In genomic region chr2:171798156-171798815, GRCh38 we compare ENCODE assay signal across 10 cellular contexts.
DNase-seq lines count a peak whose midpoint lies in the region; ATAC-seq and TF ChIP-seq lines count a peak whose summit lies in the region.
"Had no signal": no experiment of that assay in that cellular context is flagged by ENCODE, and none has a peak within 500 bp of the region (broad histone marks: within the 10 kb centered on the region; RNA-seq: fewer than 3 reads in every experiment).

No MANE protein-coding gene starts in this region.

- RAD21 ChIA-PET in HCT116 (lab: Charles Lee; ENCODE audit: low non-redundant PET in 1 of 2, low total read pairs in 2 of 2, uncharacterized antibody in 2 of 2, unreplicated experiment in 2 of 2), result no interaction called here

- CTCF ChIA-PET in HCT116 (lab: Charles Lee), result no interaction called here
- CTCF ChIA-PET in activated CD4-positive, alpha-beta memory T cell treated with anti-CD3 and anti-CD28 coated beads for 36 hours (lab: Charles Lee), result interaction anchor here (1.2 kb wide), 1 partner anchor 329 kb away, joined by 4 read pairs; no protein-coding TSS in a partner anchor

- BruUV-seq in HCT116 (replicated peaks; lab: Mats Ljungman, UMichigan), result no TSS peak

- TF ChIP-seq CTCF in HCT116 (IDR thresholded peaks at IDR 0.05 in 2 of 3, conservative IDR thresholded peaks at IDR 0.05 in 1 of 3; ENCODE audit: borderline replicate concordance in 1 of 3, insufficient read depth in 1 of 3, low read depth in 2 of 3, low read length in 2 of 3) (no peak), suprapubic skin (IDR thresholded peaks at IDR 0.05) (no peak), sigmoid colon (IDR thresholded peaks at IDR 0.05) (no peak)

- intact Hi-C loops in HCT116 (cut with micrococcal nuclease) (no loop called here), sigmoid colon (cut with DNase I) (no loop called here)
- intact Hi-C loops in activated CD4-positive, alpha-beta memory T cell treated with anti-CD3 and anti-CD28 coated beads for 36 hours (cut with micrococcal nuclease), result no loop called here

- no peak for TF ChIP-seq POLR2A in HCT116 (IDR thresholded peaks at IDR 0.05; ENCODE audit: borderline replicate concordance, extremely low read depth, insufficient read depth, insufficient read length)
- no peak for TF ChIP-seq POLR2A in suprapubic skin (IDR thresholded peaks at IDR 0.05)
- no peak for TF ChIP-seq POLR2A in sigmoid colon (IDR thresholded peaks at IDR 0.05)

- 78% methylated on average over 6 of the region's 6 CpGs for WGBS in suprapubic skin
- WGBS in sigmoid colon, 2 donors, result 71 to 73% methylated on average over 6 of the region's 6 CpGs

- no peak for TF ChIP-seq RAD21 in HCT116 (IDR thresholded peaks at IDR 0.05; ENCODE audit: low read depth)

- no peaks in the 10 kb centered on the region for H3K9me2 ChIP-seq in HCT116 (ENCODE audit: insufficient read depth)

- H3K36me3 ChIP-seq in HCT116 (ENCODE audit: control insufficient read depth in 1 of 2, insufficient read depth in 2 of 2, low read length in 2 of 2) (no peaks in the 10 kb centered on the region), suprapubic skin (peaks cover 4% of the 10 kb centered on the region), sigmoid colon (peaks cover 0 to 33% (median 2%) of the 10 kb centered on the region in 4 donors)

- DNase-seq in AML-193 (lab: John Stamatoyannopoulos, UW), result peak; percentile 91 to 94
- DNase-seq in HCT116 (ENCODE audit: low read depth, low spot score), result no peak
- peak; percentile 12 for DNase-seq in activated CD4-positive, alpha-beta memory T cell treated with anti-CD3 and anti-CD28 coated beads for 36 hours
- peak; percentile 10 for DNase-seq in kidney glomerular epithelial cell (lab: John Stamatoyannopoulos, UW)
- no peak for DNase-seq in suprapubic skin (ENCODE audit: low spot score in 2 of 2)
- DNase-seq in sigmoid colon, result no peak
- no peak for DNase-seq in G401 (ENCODE audit: low spot score)
- DNase-seq in NCI-H1092 (lab: John Stamatoyannopoulos, UW), result no peak
- DNase-seq: H9, NCI-H146 had no signal

- H3K9ac ChIP-seq in HCT116 (ENCODE audit: low read length), result no peak overlapping the region

- peak overlapping the region; percentile 8; the same call in 1 of the 2 replicates for H3K4me2 ChIP-seq in HCT116 (ENCODE audit: low read length)

- H3K27me3 ChIP-seq in HCT116 (ENCODE audit: insufficient read depth, low read length) (no peaks in the 10 kb centered on the region), suprapubic skin (no peaks in the 10 kb centered on the region), sigmoid colon (no peaks in the 10 kb centered on the region)

- no peak overlapping the region for H3K27ac Mint-ChIP-seq in activated CD4-positive, alpha-beta memory T cell treated with anti-CD3 and anti-CD28 coated beads for 36 hours

- H3K4me3 ChIP-seq in HCT116 (replicated peaks in 1 of 2; ENCODE audit: low read depth in 1 of 2, low read length in 2 of 2) (no peak overlapping the region), suprapubic skin (no peak overlapping the region), sigmoid colon (no peak overlapping the region)

- in situ Hi-C loops in G401 (cut with HindIII; ENCODE audit: low sequenced_read_pairs), result no loop called here

- no peak for ATAC-seq in HCT116

- H3K27me3 Mint-ChIP-seq in activated CD4-positive, alpha-beta memory T cell treated with anti-CD3 and anti-CD28 coated beads for 36 hours, result no peaks in the 10 kb centered on the region

- POLR2A ChIA-PET in HCT116 (lab: Charles Lee), result no interaction called here
- POLR2A ChIA-PET in activated CD4-positive, alpha-beta memory T cell treated with anti-CD3 and anti-CD28 coated beads for 36 hours (lab: Charles Lee), result no interaction called here

- H3K4me1 ChIP-seq in HCT116 (ENCODE audit: control insufficient read depth in 1 of 2, insufficient read depth in 2 of 2, low read length in 2 of 2) (peaks cover 0 to 11% of the 10 kb centered on the region in 2 experiments; a peak in 1 of 4 replicates), suprapubic skin (no peaks in the 10 kb centered on the region), sigmoid colon (no peaks in the 10 kb centered on the region)

- H3K36me3 Mint-ChIP-seq in activated CD4-positive, alpha-beta memory T cell treated with anti-CD3 and anti-CD28 coated beads for 36 hours, result peaks cover 10% of the 10 kb centered on the region

- no peak overlapping the region for H2AFZ ChIP-seq in HCT116 (ENCODE audit: low read depth, low read length, poor library complexity, severe bottlenecking)

- TF ChIP-seq EP300 in suprapubic skin (IDR thresholded peaks at IDR 0.05) (no peak), sigmoid colon (IDR thresholded peaks at IDR 0.05) (no peak)

- H3K4me3 Mint-ChIP-seq in activated CD4-positive, alpha-beta memory T cell treated with anti-CD3 and anti-CD28 coated beads for 36 hours, result no peak overlapping the region
- H3K4me3 Mint-ChIP-seq: H9 had no signal

- no peaks in the 10 kb centered on the region for H4K20me1 ChIP-seq in HCT116 (ENCODE audit: insufficient read depth)

- H3K4me1 Mint-ChIP-seq in activated CD4-positive, alpha-beta memory T cell treated with anti-CD3 and anti-CD28 coated beads for 36 hours (ENCODE audit: low read depth), result peaks cover 17% of the 10 kb centered on the region

- H3K9me3 Mint-ChIP-seq in activated CD4-positive, alpha-beta memory T cell treated with anti-CD3 and anti-CD28 coated beads for 36 hours, result no peaks in the 10 kb centered on the region
- H3K9me3 Mint-ChIP-seq: H9 had no signal

- H3K27ac ChIP-seq in HCT116 (ENCODE audit: low read depth, low read length) (no peak overlapping the region), suprapubic skin (no peak overlapping the region), sigmoid colon (no peak overlapping the region)

- no peaks in the 10 kb centered on the region for H3K9me3 ChIP-seq in HCT116 (ENCODE audit: control insufficient read depth in 1 of 2, insufficient read depth in 1 of 2, low read depth in 1 of 2, low read length in 2 of 2)
- no peaks in the 10 kb centered on the region for H3K9me3 ChIP-seq in suprapubic skin
- H3K9me3 ChIP-seq in sigmoid colon, result no peaks in the 10 kb centered on the region

- H3K79me2 ChIP-seq in HCT116 (ENCODE audit: insufficient read depth, low read length), result no peaks in the 10 kb centered on the region

TF ChIP-seq in HCT116, 20 proteins besides CTCF, POLR2A, EP300 and RAD21:
- no peak for TF ChIP-seq FOSL1 (IDR thresholded peaks at IDR 0.05; ENCODE audit: low read depth)
- no peak for TF ChIP-seq POLR2AphosphoS5 (IDR thresholded peaks at IDR 0.05; ENCODE audit: low read depth, low read length)
TF ChIP-seq in HCT116: peak in this region for 0.

Comparison
In these comparisons a context has a peak if more than half of its experiments do, and no peak if none do; other contexts are left out.
1. DNase-seq: peak in AML-193 (2 of 2), activated CD4-positive, alpha-beta memory T cell treated with anti-CD3 and anti-CD28 coated beads for 36 hours (single experiment) and kidney glomerular epithelial cell (single experiment); none in HCT116 (single experiment), suprapubic skin (0 of 2), sigmoid colon (single experiment), G401 (single experiment) and NCI-H1092 (single experiment).